8 cellular contexts compared by ENCODE assay signal in genomic region chr11:65900125-65900898, GRCh38. TPM values are rescaled to one million over a fixed set of nuclear protein-coding genes. Genes with fewer than 3 reads are reported as not detected.
DNase-seq lines count a peak whose midpoint lies in the region; ATAC-seq and TF ChIP-seq lines count a peak whose summit lies in the region.

Gene FOSL1 (minus strand): TSS chr11:65900388. CDS start chr11:65900339, 49 bp downstream.

- peak within 1 kb of the TSS; percentile 79 for H3K4me3 Mint-ChIP-seq in neural progenitor cell
- H3K4me3 Mint-ChIP-seq in stimulated activated naive CD8-positive, alpha-beta T cell treated with anti-CD3 and anti-CD28 coated beads, Interleukin-15, amount 100 ng/mL, for 72 hours: peak within 1 kb of the TSS; percentile 93 to 97

- H3K27ac ChIP-seq in neural progenitor cell: no peak within 1 kb of the TSS

- H3K27me3 Mint-ChIP-seq in neural progenitor cell (ENCODE audit: insufficient read depth, low read depth): peaks cover 42% of the 10 kb centered on the region
- H3K27me3 Mint-ChIP-seq in stimulated activated naive CD8-positive, alpha-beta T cell treated with anti-CD3 and anti-CD28 coated beads, Interleukin-15, amount 100 ng/mL, for 72 hours: peaks cover 15% of the 10 kb centered on the region

- peak within 1 kb of the TSS; percentile 30 for H2AFZ ChIP-seq in neural progenitor cell (replicated peaks)

- H3K79me2 ChIP-seq in neural progenitor cell (ENCODE audit: low read depth): no peaks in the 10 kb centered on the region

- peak within 1 kb of the TSS; percentile 47 for H3K4me3 ChIP-seq in neural progenitor cell

- H3K9me3 Mint-ChIP-seq in neural progenitor cell: no peaks in the 10 kb centered on the region
- no peaks in the 10 kb centered on the region for H3K9me3 Mint-ChIP-seq in stimulated activated naive CD8-positive, alpha-beta T cell treated with anti-CD3 and anti-CD28 coated beads, Interleukin-15, amount 100 ng/mL, for 72 hours

- H3K4me1 Mint-ChIP-seq in neural progenitor cell: peaks cover 20% of the 10 kb centered on the region
- H3K4me1 Mint-ChIP-seq in stimulated activated naive CD8-positive, alpha-beta T cell treated with anti-CD3 and anti-CD28 coated beads, Interleukin-15, amount 100 ng/mL, for 72 hours: peaks cover 51% of the 10 kb centered on the region

- no peak for TF ChIP-seq CTCF in neural progenitor cell (IDR thresholded peaks at IDR 0.05)

- H3K9ac ChIP-seq in neural progenitor cell: no peak within 1 kb of the TSS

- peaks cover 93% of the 10 kb centered on the region for H3K27me3 ChIP-seq in neural progenitor cell

- DNase-seq in CMK (ENCODE audit: low read depth): peak; percentile 91
- peak; percentile 98 for DNase-seq in RKO (ENCODE audit: low spot score)
- DNase-seq in activated effector memory CD4-positive, alpha-beta T cell treated with Interleukin-2 at 50 U/mL for 16 hours: peak; percentile 86
- DNase-seq in fibroblast of the conjunctiva (ENCODE audit: low read depth): peak; percentile 90
- DNase-seq in neural progenitor cell (ENCODE audit: low spot score): peak; percentile 84
- DNase-seq in stimulated activated naive CD8-positive, alpha-beta T cell treated with anti-CD3 and anti-CD28 coated beads, Interleukin-15, amount 100 ng/mL, for 72 hours: peak; percentile 93 to 97

- peaks cover 5% of the 10 kb centered on the region for H3K4me1 ChIP-seq in neural progenitor cell

- H4K20me1 ChIP-seq in neural progenitor cell (ENCODE audit: low read depth): no peaks in the 10 kb centered on the region

- H3K4me2 ChIP-seq in neural progenitor cell: peak within 1 kb of the TSS; percentile 77

- ATAC-seq in GM19438 (IDR thresholded peaks at IDR 0.05; ENCODE audit: low read depth, unreplicated experiment) (peak; percentile 75), HG03565 (IDR thresholded peaks at IDR 0.05; ENCODE audit: unreplicated experiment) (peak; percentile 74)
- peak; percentile 91 for ATAC-seq in stimulated activated naive CD8-positive, alpha-beta T cell treated with anti-CD3 and anti-CD28 coated beads, Interleukin-15, amount 100 ng/mL, for 72 hours

- no peak within 1 kb of the TSS for H3K27ac Mint-ChIP-seq in neural progenitor cell
- peak within 1 kb of the TSS; percentile 86 to 98 for H3K27ac Mint-ChIP-seq in stimulated activated naive CD8-positive, alpha-beta T cell treated with anti-CD3 and anti-CD28 coated beads, Interleukin-15, amount 100 ng/mL, for 72 hours

- H3K9me3 ChIP-seq in neural progenitor cell (ENCODE audit: low read depth): no peaks in the 10 kb centered on the region

- H3F3A ChIP-seq in neural progenitor cell (ENCODE audit: low read depth): peaks cover 13% of the 10 kb centered on the region

- H3K36me3 ChIP-seq in neural progenitor cell: no peaks in the 10 kb centered on the region

- H3K36me3 Mint-ChIP-seq in neural progenitor cell: no peaks in the 10 kb centered on the region

RNA-seq across cellular contexts. Expression of gene FOSL1, which starts in this region (rescaled TPM):
- not detected in 2 replicates for total RNA-seq in neural progenitor cell (ENCODE audit: low replicate concordance)

Comparison
In these comparisons a context has a peak if more than half of its experiments do, and no peak if none do; other contexts are left out.
1. Peak in DNase-seq, H3K4me3 ChIP-seq and H3K4me2 ChIP-seq in neural progenitor cell; RNA of the gene not detected or under 1 TPM.